In genomic region chr1:164637461-164638375, GRCh38 we compare ENCODE assay signal across 9 cellular contexts.
A peak's percentile ranks its signal among the peaks of the same experiment; 100 is the strongest.
DNase-seq lines count a peak whose midpoint lies in the region; ATAC-seq and TF ChIP-seq lines count a peak whose summit lies in the region.
"Had no signal": no experiment of that assay in that cellular context is flagged by ENCODE, and none has a peak within 500 bp of the region (broad histone marks: within the 10 kb centered on the region; RNA-seq: fewer than 3 reads in every experiment).

No MANE protein-coding gene starts in this region.

- H2AFZ ChIP-seq in OCI-LY7 (ENCODE audit: low read length), result no peak overlapping the region

- 58 to 69% (median 65%) methylated on average over 13 of the region's 13 CpGs for WGBS in psoas muscle, 3 donors

- no peak overlapping the region for H3K4me3 ChIP-seq in SK-N-MC
- H3K4me3 ChIP-seq in psoas muscle, result peak overlapping the region; percentile 22
- no peak overlapping the region for H3K4me3 ChIP-seq in OCI-LY7 (ENCODE audit: low read depth, low read length, poor library complexity, severe bottlenecking)

- H3K27ac ChIP-seq in SK-N-MC (peak overlapping the region; percentile 87; the same call in 1 of the 2 replicates), psoas muscle (peak overlapping the region; percentile 95), OCI-LY7 (ENCODE audit: low read depth, low read length, poor library complexity, severe bottlenecking) (no peak overlapping the region)

- no peaks in the 10 kb centered on the region for H4K20me1 ChIP-seq in OCI-LY7 (ENCODE audit: insufficient read depth, low read length)

- CTCF ChIA-PET in OCI-LY7 (lab: Charles Lee; ENCODE audit: unreplicated experiment), result no interaction called here

- H3K4me2 ChIP-seq in OCI-LY7 (ENCODE audit: low read length), result no peak overlapping the region

- peaks cover 27% of the 10 kb centered on the region; the same call in 1 of the 2 replicates for H3K36me3 ChIP-seq in SK-N-MC (ENCODE audit: insufficient read depth, low read length)
- H3K36me3 ChIP-seq in psoas muscle (ENCODE audit: insufficient read depth in 1 of 2, low read depth in 1 of 2), result no peaks in the 10 kb centered on the region
- no peaks in the 10 kb centered on the region for H3K36me3 ChIP-seq in OCI-LY7 (ENCODE audit: insufficient read depth, low read length)

- DNase-seq in HCEC 1CT (peak; percentile 79), SK-N-MC (ENCODE audit: low read depth, low spot score) (no peak), globus pallidus (ENCODE audit: low spot score) (peak; percentile 62), psoas muscle (no peak), SW 1271 (lab: John Stamatoyannopoulos, UW) (no peak), activated gamma-delta T cell treated with Interleukin-2 at 50 U/mL for 16 hours (no peak), NCI-H2029 (lab: John Stamatoyannopoulos, UW) (no peak), OCI-LY7 (ENCODE audit: low spot score) (no peak)
- DNase-seq: naive B cell had no signal

- no peaks in the 10 kb centered on the region for H3K9me2 ChIP-seq in OCI-LY7 (ENCODE audit: insufficient read depth, low read length)

- H3K4me1 ChIP-seq in psoas muscle (peaks cover 83% of the 10 kb centered on the region), OCI-LY7 (ENCODE audit: insufficient read depth, low read length, poor library complexity, severe bottlenecking) (no peaks in the 10 kb centered on the region)

- intact Hi-C loops in psoas muscle (cut with DNase I) (loop anchor here in 1 of 2 donors (5.0 kb wide), 1 partner anchor 70 kb away; no protein-coding TSS in a partner anchor), OCI-LY7 (cut with micrococcal nuclease; ENCODE audit: unreplicated experiment) (no loop called here)

- no TSS peak for BruUV-seq in OCI-LY7 (replicated peaks; lab: Mats Ljungman, UMichigan)

- POLR2A ChIA-PET in OCI-LY7 (lab: Charles Lee), result interaction anchor here (0.5 kb wide), 1 partner anchor 445 kb away, joined by 4 read pairs; no protein-coding TSS in a partner anchor

- peak; percentile 18 to 57 (median 38) for ATAC-seq in psoas muscle

- no peak overlapping the region for H3K9ac ChIP-seq in SK-N-MC (ENCODE audit: insufficient read length)

- H3K9me3 ChIP-seq in SK-N-MC (ENCODE audit: low read depth, low read length) (no peaks in the 10 kb centered on the region), psoas muscle (no peaks in the 10 kb centered on the region), OCI-LY7 (ENCODE audit: low read length) (no peaks in the 10 kb centered on the region)

- H3K27me3 ChIP-seq in psoas muscle (ENCODE audit: insufficient read depth in 3 of 3, low read length in 2 of 3), result no peaks in the 10 kb centered on the region

- H3K79me2 ChIP-seq in OCI-LY7 (ENCODE audit: insufficient read depth, low read depth, low read length), result no peaks in the 10 kb centered on the region

- no peak for TF ChIP-seq CTCF in psoas muscle (IDR thresholded peaks at IDR 0.05)
- no peak for TF ChIP-seq CTCF in OCI-LY7 (conservative IDR thresholded peaks at IDR 0.05; ENCODE audit: low read length)

Comparison
In these comparisons a context has a peak if more than half of its experiments do, and no peak if none do; other contexts are left out.
1. DNase-seq: peak in HCEC 1CT (single experiment) and globus pallidus (single experiment); none in SK-N-MC (single experiment), psoas muscle (0 of 2), SW 1271 (0 of 2), activated gamma-delta T cell treated with Interleukin-2 at 50 U/mL for 16 hours (single experiment), NCI-H2029 (single experiment) and OCI-LY7 (single experiment).